8 cellular contexts compared by ENCODE assay signal in the genomic region with DNA sequence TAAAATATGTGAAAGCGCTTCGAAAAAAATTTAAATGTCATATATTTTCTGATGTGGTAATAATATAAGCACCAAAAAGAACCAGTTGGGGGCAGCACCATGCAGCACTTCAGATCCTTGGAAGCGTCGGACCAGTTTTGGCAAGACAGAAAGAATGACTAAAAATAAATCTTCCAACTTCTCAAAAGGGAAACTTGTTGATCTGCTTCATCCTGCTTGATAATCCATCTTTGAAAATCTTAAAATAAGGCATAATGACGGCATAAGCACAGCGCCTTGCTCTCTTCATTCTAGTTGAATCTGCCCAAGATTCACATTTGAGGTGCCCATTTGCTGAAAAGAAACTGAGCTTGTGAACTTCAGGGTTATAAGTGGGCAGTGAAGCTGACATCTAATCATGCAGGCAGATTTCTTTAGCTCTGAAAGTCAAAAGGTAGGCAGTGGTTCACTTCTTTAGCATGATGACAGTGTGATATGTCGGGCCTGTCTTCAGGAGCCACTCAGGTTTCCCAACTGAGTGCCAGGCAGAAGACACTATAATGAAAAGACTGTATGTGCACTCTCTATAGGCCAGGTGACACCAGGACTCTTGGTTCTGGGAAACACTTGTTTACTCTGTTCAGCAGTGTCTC. TPM values are rescaled to one million over a fixed set of nuclear protein-coding genes. Genes with fewer than 3 reads are reported as not detected.
DNase-seq lines count a peak whose midpoint lies in the region; ATAC-seq and TF ChIP-seq lines count a peak whose summit lies in the region.

No MANE protein-coding gene starts in this region.

- no peaks in the 10 kb centered on the region for H3K27me3 ChIP-seq in DND-41 (ENCODE audit: insufficient read depth, low read length, poor library complexity)
- H3K27me3 ChIP-seq in SK-N-SH (ENCODE audit: insufficient read depth) = no peaks in the 10 kb centered on the region
- no peaks in the 10 kb centered on the region for H3K27me3 ChIP-seq in body of pancreas

- H3K9ac ChIP-seq in DND-41 (ENCODE audit: low read depth, low read length) (no peak overlapping the region), SK-N-SH (no peak overlapping the region)

- POLR2A ChIA-PET in SK-N-SH (lab: Yijun Ruan, JAX) = no interaction called here

- H3K4me3 ChIP-seq in DND-41 (ENCODE audit: low read depth in 1 of 2, low read length in 2 of 2) (no peak overlapping the region), LNCaP clone FGC (ENCODE audit: low read depth, low read length) (no peak overlapping the region), SK-N-SH (ENCODE audit: low read depth in 2 of 2, low read length in 1 of 2) (no peak overlapping the region; a peak in 1 of 4 replicates), body of pancreas (no peak overlapping the region)

- no peaks in the 10 kb centered on the region for H3K4me1 ChIP-seq in DND-41 (ENCODE audit: insufficient read depth, low read length)
- H3K4me1 ChIP-seq in SK-N-SH (ENCODE audit: control insufficient read depth in 1 of 2, insufficient read depth in 2 of 2, low read depth in 1 of 2, low read length in 1 of 2) = 0 out of 4 replicates have a peak, but pooled peaks cover 0 to 5% of the 10 kb centered on the region in 2 experiments
- H3K4me1 ChIP-seq in body of pancreas = peaks cover 8% of the 10 kb centered on the region

- DNase-seq in DND-41 (peak; percentile 47), LNCaP clone FGC (ENCODE audit: low read depth) (peak; percentile 53), SK-N-SH (peak; percentile 37), body of pancreas (peak; percentile 66 to 80 (median 73)), inferior parietal cortex (ENCODE audit: extremely low spot score) (peak; percentile 84), smooth muscle cell of the brain vasculature (ENCODE audit: low read depth, low spot score) (peak; percentile 55), NCI-H1930 (lab: John Stamatoyannopoulos, UW) (no peak)

- TF ChIP-seq RAD21 in SK-N-SH (IDR thresholded peaks at IDR 0.05; ENCODE audit: low read length) = peak; percentile 88

- H4K20me1 ChIP-seq in DND-41 (ENCODE audit: insufficient read depth, low read length) = no peaks in the 10 kb centered on the region
- no peaks in the 10 kb centered on the region for H4K20me1 ChIP-seq in SK-N-SH (ENCODE audit: insufficient read depth)

- no peak for TF ChIP-seq EP300 in SK-N-SH (IDR thresholded peaks at IDR 0.05; ENCODE audit: borderline replicate concordance in 1 of 2, low read depth in 1 of 2, low read length in 1 of 2)

- WGBS in SK-N-SH (ENCODE audit: low lambda C conversion rate) = 37% methylated on average over 6 of the region's 7 CpGs
- 20 to 23% methylated on average over 7 of the region's 7 CpGs for WGBS in body of pancreas, 2 donors

- no peaks in the 10 kb centered on the region for H3K9me2 ChIP-seq in SK-N-SH

- H3K79me2 ChIP-seq in DND-41 (ENCODE audit: insufficient read depth, low read length) (no peaks in the 10 kb centered on the region), SK-N-SH (ENCODE audit: insufficient read depth) (no peaks in the 10 kb centered on the region)

- ATAC-seq in DND-41 (ENCODE audit: insufficient read depth, low read depth) = no peak
- ATAC-seq in body of pancreas = peak; percentile 83
- ATAC-seq in GM21529 (IDR thresholded peaks at IDR 0.05; ENCODE audit: unreplicated experiment) = no peak

- no peaks in the 10 kb centered on the region for H3K36me3 ChIP-seq in DND-41 (ENCODE audit: insufficient read depth, low read length)
- no peaks in the 10 kb centered on the region for H3K36me3 ChIP-seq in SK-N-SH (replicated peaks in 1 of 2; ENCODE audit: control insufficient read depth in 1 of 2, insufficient read depth in 2 of 2, low read length in 1 of 2)
- H3K36me3 ChIP-seq in body of pancreas (replicated peaks in 1 of 2; ENCODE audit: insufficient read depth in 1 of 2, low read depth in 2 of 2) = no peaks in the 10 kb centered on the region

- H2AFZ ChIP-seq in DND-41 (ENCODE audit: low read depth, low read length) (no peak overlapping the region), SK-N-SH (ENCODE audit: low read depth) (0 out of 2 replicates have a peak overlapping the region, but pooled peaks have one; percentile 48)

- H3K9me3 ChIP-seq in DND-41 (ENCODE audit: insufficient read depth, low read length, severe bottlenecking) (no peaks in the 10 kb centered on the region), SK-N-SH (no peaks in the 10 kb centered on the region), body of pancreas (no peaks in the 10 kb centered on the region)

- intact Hi-C loops in body of pancreas (cut with DNase I) = no loop called here

- no peak for TF ChIP-seq POLR2A in body of pancreas (IDR thresholded peaks at IDR 0.05)

- H3K4me2 ChIP-seq in DND-41 (ENCODE audit: insufficient read depth, low read length) = no peak overlapping the region
- no peak overlapping the region for H3K4me2 ChIP-seq in SK-N-SH

- H3F3A ChIP-seq in SK-N-SH (replicated peaks; ENCODE audit: insufficient read depth) = peaks cover 9% of the 10 kb centered on the region

- peak; percentile 58 for TF ChIP-seq CTCF in DND-41 (IDR thresholded peaks at IDR 0.05; ENCODE audit: borderline replicate concordance, extremely low read depth, low read length, poor library complexity, severe bottlenecking)
- TF ChIP-seq CTCF in LNCaP clone FGC (IDR thresholded peaks at IDR 0.05; ENCODE audit: control insufficient read depth, extremely low read depth, insufficient read depth) = peak; percentile 53
- peak; percentile 83 for TF ChIP-seq CTCF in SK-N-SH (IDR thresholded peaks at IDR 0.05)
- peak; percentile 39 to 84 (median 74) for TF ChIP-seq CTCF in body of pancreas (IDR thresholded peaks at IDR 0.05)

- H3K27ac ChIP-seq in DND-41 (ENCODE audit: low read length) (no peak overlapping the region), SK-N-SH (ENCODE audit: low read depth in 2 of 2, low read length in 1 of 2) (no peak overlapping the region), body of pancreas (peak overlapping the region in 1 of 4 donors; percentile 5)

- CTCF ChIA-PET in SK-N-SH (lab: Yijun Ruan, JAX) = interaction anchor here (0.6 to 9.2 kb wide), 26 partner anchors 9 to 347 kb away, joined by 3 to 158 read pairs (median 5); a partner anchor contains a TSS

TF ChIP-seq in SK-N-SH, 30 proteins besides CTCF, POLR2A, EP300 and RAD21:
- TF ChIP-seq CHD2 (IDR thresholded peaks at IDR 0.05; ENCODE audit: low read length, partially characterized antibody) = no peak
- TF ChIP-seq SMC3 (IDR thresholded peaks at IDR 0.05; ENCODE audit: low read depth, low read length) = peak; percentile 69

RNA-seq across cellular contexts. Expression of a gene that starts 19.8 kb away (rescaled TPM):
- polyA plus RNA-seq in SK-N-SH (2012; rRNA removed) = 21.9 and 23.3 TPM in 2 replicates
- 7.4 and 12.1 TPM in 2 replicates for polyA plus RNA-seq in SK-N-SH (2012; cell fraction: cytosol; rRNA removed)
- 95.0 and 118 TPM in 2 replicates for polyA plus RNA-seq in SK-N-SH (2012; cell fraction: nucleus; rRNA removed)
- total RNA-seq in body of pancreas = 10 to 100 TPM; 19.7 to 21.8 TPM

RNA-seq across cellular contexts. Expression of a gene that starts 20.0 kb away (rescaled TPM):
- polyA plus RNA-seq in SK-N-SH (2012; rRNA removed) = 17.3 and 19.1 TPM in 2 replicates
- polyA plus RNA-seq in SK-N-SH (2012; cell fraction: cytosol; rRNA removed) = 12.2 and 15.6 TPM in 2 replicates
- 35.8 and 36.9 TPM in 2 replicates for polyA plus RNA-seq in SK-N-SH (2012; cell fraction: nucleus; rRNA removed)
- total RNA-seq in body of pancreas = 1 to 10 TPM; 2.0 to 2.3 TPM

RNA-seq across cellular contexts. Expression of a gene that starts 33.3 kb away (rescaled TPM):
- polyA plus RNA-seq in SK-N-SH (2012; rRNA removed) = 0.19 and 0.25 TPM in 2 replicates
- 0.13 and 0.25 TPM in 2 replicates for polyA plus RNA-seq in SK-N-SH (2012; cell fraction: cytosol; rRNA removed)
- 0.14 and 0.42 TPM in 2 replicates for polyA plus RNA-seq in SK-N-SH (2012; cell fraction: nucleus; rRNA removed)
- total RNA-seq in body of pancreas = under 1 TPM in 1 of 2 donors, not detected in 1; 0.26 TPM

Comparison
In these comparisons a context has a peak if more than half of its experiments do, and no peak if none do; other contexts are left out.
1. DNase-seq: peak in DND-41 (single experiment), LNCaP clone FGC (single experiment), SK-N-SH (single experiment), body of pancreas (4 of 4), inferior parietal cortex (single experiment) and smooth muscle cell of the brain vasculature (single experiment); none in NCI-H1930 (0 of 2).
2. Peak in every context shown above with its lines, with median percentiles within 50 percentile points of each other: CTCF ChIP-seq.